ENCODE assay signal across 10 cellular contexts in genomic region chr2:160570386-160570785, GRCh38.
"Had no signal": no experiment of that assay in that cellular context is flagged by ENCODE, and none has a peak within 500 bp of the region (broad histone marks: within the 10 kb centered on the region; RNA-seq: fewer than 3 reads in every experiment).

No MANE protein-coding gene starts in this region.

- H3K27ac ChIP-seq: esophagus muscularis mucosa, ovary, upper lobe of left lung had no signal

- H3K4me3 ChIP-seq: esophagus muscularis mucosa, ovary, upper lobe of left lung had no signal

- H3K9me3 ChIP-seq: ovary had no signal

- H3K27me3 ChIP-seq: esophagus muscularis mucosa, ovary, upper lobe of left lung had no signal

- DNase-seq: activated CD8-positive, alpha-beta memory T cell treated with anti-CD3 and anti-CD28 coated beads, Interleukin-2, amount 50 U/mL, for 48 hours; activated CD8-positive, alpha-beta T cell treated with anti-CD3 and anti-CD28 coated beads, Interleukin-2, amount 10 ng/mL, durations not matched to agents 7 days and 5 days; activated naive CD8-positive, alpha-beta T cell treated with anti-CD3 and anti-CD28 coated beads, Interleukin-2, amount 10 ng/mL, durations not matched to agents 7 days and 5 days; anterior cingulate cortex; head of caudate nucleus; mesendoderm; ovary; stimulated activated CD4-positive, alpha-beta T cell treated with anti-CD3 and anti-CD28 coated beads, Interleukin-4, amount 100 ng/mL, for 24 hours had no signal

- H3K36me3 ChIP-seq: esophagus muscularis mucosa, ovary, upper lobe of left lung had no signal

- ATAC-seq: activated CD8-positive, alpha-beta T cell treated with anti-CD3 and anti-CD28 coated beads, Interleukin-2, amount 10 ng/mL, durations not matched to agents 7 days and 5 days had no signal
